In genomic region chr20:59016795-59017492, GRCh38 we compare ENCODE assay signal across 16 cellular contexts. TPM values are rescaled to one million over a fixed set of nuclear protein-coding genes. Genes with fewer than 3 reads are reported as not detected.
DNase-seq lines count a peak whose midpoint lies in the region; ATAC-seq and TF ChIP-seq lines count a peak whose summit lies in the region.
"Had no signal": no experiment of that assay in that cellular context is flagged by ENCODE, and none has a peak within 500 bp of the region (broad histone marks: within the 10 kb centered on the region; RNA-seq: fewer than 3 reads in every experiment).

No MANE protein-coding gene starts in this region.

- no peaks in the 10 kb centered on the region for H4K20me1 ChIP-seq in hepatocyte (ENCODE audit: insufficient read depth, poor library complexity, severe bottlenecking)

- no peak overlapping the region for H3K27ac Mint-ChIP-seq in osteocyte (ENCODE audit: unreplicated experiment)
- H3K27ac Mint-ChIP-seq: H9 had no signal

- H3K27ac ChIP-seq in RWPE1 (peak overlapping the region; percentile 42), hepatocyte (no peak overlapping the region)
- H3K27ac ChIP-seq: A549, esophagus squamous epithelium had no signal

- H3K27me3 Mint-ChIP-seq in osteocyte (ENCODE audit: unreplicated experiment), result no peaks in the 10 kb centered on the region

- H3K4me1 ChIP-seq in hepatocyte (ENCODE audit: insufficient read depth), result peaks cover 4% of the 10 kb centered on the region
- H3K4me1 ChIP-seq: A549 had no signal

- peaks cover 34% of the 10 kb centered on the region for H3K4me1 Mint-ChIP-seq in osteocyte (ENCODE audit: unreplicated experiment)

- no peak overlapping the region for H3K4me3 ChIP-seq in hepatocyte
- H3K4me3 ChIP-seq: A549, esophagus squamous epithelium had no signal

- H2AFZ ChIP-seq in hepatocyte, result no peak overlapping the region

- H3K36me3 Mint-ChIP-seq in osteocyte (ENCODE audit: unreplicated experiment), result no peaks in the 10 kb centered on the region

- POLR2A ChIA-PET in RWPE1 (lab: Yijun Ruan, JAX; ENCODE audit: low non-redundant PET), result no interaction called here

- 63% methylated on average over 4 of the region's 4 CpGs for WGBS in hepatocyte (ENCODE audit: low lambda C conversion rate, missing lambda C conversion rate)

- TF ChIP-seq CTCF in RWPE1 (conservative IDR thresholded peaks at IDR 0.05; ENCODE audit: low read depth) (no peak), osteocyte (IDR thresholded peaks at IDR 0.05) (no peak), hepatocyte (IDR thresholded peaks at IDR 0.05; ENCODE audit: poor library complexity) (no peak)

- CTCF ChIA-PET in RWPE1 (lab: Yijun Ruan, JAX), result no interaction called here

- no peak overlapping the region for H3K4me2 ChIP-seq in hepatocyte
- H3K4me2 ChIP-seq: A549 had no signal

- no peaks in the 10 kb centered on the region for H3K9me3 Mint-ChIP-seq in osteocyte (ENCODE audit: unreplicated experiment)
- H3K9me3 Mint-ChIP-seq: H9, neural crest cell had no signal

- no peak for DNase-seq in activated CD4-positive, CD25-positive, alpha-beta regulatory T cell (lab: John Stamatoyannopoulos, UW)
- peak; percentile 61 for DNase-seq in RWPE1 (ENCODE audit: low spot score)
- peak; percentile 55 for DNase-seq in amniotic epithelial cell (ENCODE audit: low read depth)
- peak; percentile 19 for DNase-seq in osteocyte (ENCODE audit: extremely low spot score, unreplicated experiment)
- no peak for DNase-seq in cerebellum (ENCODE audit: low spot score)
- no peak for DNase-seq in hepatocyte (ENCODE audit: low spot score)
- DNase-seq in SK-N-DZ (ENCODE audit: low spot score), result no peak
- DNase-seq: amniotic stem cell; esophagus squamous epithelium; H9; MV-4-11; NCI-H69; stimulated activated CD4-positive, alpha-beta T cell treated with anti-CD3 and anti-CD28 coated beads, Interleukin-12 subunit alpha, Interleukin-12 subunit beta, amount 100 ng/mL, for 4 hours had no signal

- H3K36me3 ChIP-seq in hepatocyte (replicated peaks; ENCODE audit: insufficient read depth, low read depth), result no peaks in the 10 kb centered on the region

- H3K27me3 ChIP-seq in hepatocyte, result no peaks in the 10 kb centered on the region
- H3K27me3 ChIP-seq: esophagus squamous epithelium had no signal

- ATAC-seq in activated CD4-positive, CD25-positive, alpha-beta regulatory T cell treated with anti-CD3 and anti-CD28 coated beads, Interleukin-2, amount 50 U/mL, for 24 hours, result peak; percentile 45 to 84
- ATAC-seq: A549 had no signal

- H3K79me2 ChIP-seq in hepatocyte, result no peaks in the 10 kb centered on the region

- H3K9me2 ChIP-seq in hepatocyte (replicated peaks; ENCODE audit: insufficient read depth), result no peaks in the 10 kb centered on the region

- H3K9me3 ChIP-seq in hepatocyte (ENCODE audit: low read depth), result no peaks in the 10 kb centered on the region
- H3K9me3 ChIP-seq: A549, esophagus squamous epithelium had no signal

- no peak overlapping the region for H3K4me3 Mint-ChIP-seq in osteocyte (ENCODE audit: unreplicated experiment)
- H3K4me3 Mint-ChIP-seq: H9, neural crest cell had no signal

RNA-seq across cellular contexts. Expression of gene TUBB1, which starts 2.3 kb away (rescaled TPM):
- total RNA-seq in osteocyte (not detected in 2 replicates), cerebellum (1.2 TPM), hepatocyte (0.04 and 0.10 TPM in 2 replicates)
- 0.05 TPM in 1 of 2 replicates, not detected in the other for polyA plus RNA-seq in hepatocyte
- polyA plus RNA-seq in SK-N-DZ (2014; cell fraction: cytosol; rRNA removed), result not detected in 2 replicates
- not detected in 2 replicates for polyA plus RNA-seq in SK-N-DZ (2014; cell fraction: nucleus; rRNA removed)
- total RNA-seq: H9, neural crest cell had no signal

RNA-seq across cellular contexts. Expression of gene CTSZ, which starts 9.9 kb away (rescaled TPM):
- 17.2 and 17.5 TPM in 2 replicates for total RNA-seq in osteocyte
- 14.1 TPM for total RNA-seq in cerebellum
- total RNA-seq in hepatocyte, result 123 and 161 TPM in 2 replicates
- polyA plus RNA-seq in hepatocyte, result 5.0 and 7.1 TPM in 2 replicates
- polyA plus RNA-seq in SK-N-DZ (2014; cell fraction: cytosol; rRNA removed), result not detected in 2 replicates
- polyA plus RNA-seq in SK-N-DZ (2014; cell fraction: nucleus; rRNA removed), result not detected in 2 replicates

RNA-seq across cellular contexts. Expression of gene ATP5F1E, which starts 15.2 kb away (rescaled TPM):
- 66.7 and 68.2 TPM in 2 replicates for total RNA-seq in osteocyte
- 25.3 TPM for total RNA-seq in cerebellum
- total RNA-seq in hepatocyte, result 32.2 and 32.9 TPM in 2 replicates
- polyA plus RNA-seq in hepatocyte, result 217 and 227 TPM in 2 replicates
- polyA plus RNA-seq in SK-N-DZ (2014; cell fraction: cytosol; rRNA removed), result 48.0 and 60.9 TPM in 2 replicates
- 50.1 and 67.2 TPM in 2 replicates for polyA plus RNA-seq in SK-N-DZ (2014; cell fraction: nucleus; rRNA removed)

RNA-seq across cellular contexts. Expression of gene PRELID3B, which starts 25.6 kb away (rescaled TPM):
- total RNA-seq in osteocyte, result 38.8 and 45.1 TPM in 2 replicates
- 51.7 TPM for total RNA-seq in cerebellum
- 70.3 and 75.7 TPM in 2 replicates for total RNA-seq in hepatocyte
- polyA plus RNA-seq in hepatocyte, result 33.0 and 38.2 TPM in 2 replicates
- 154 and 172 TPM in 2 replicates for polyA plus RNA-seq in SK-N-DZ (2014; cell fraction: cytosol; rRNA removed)
- 91.9 and 101 TPM in 2 replicates for polyA plus RNA-seq in SK-N-DZ (2014; cell fraction: nucleus; rRNA removed)

RNA-seq across cellular contexts. Expression of gene NELFCD, which starts 35.9 kb away (rescaled TPM):
- total RNA-seq in osteocyte (60.9 and 64.5 TPM in 2 replicates), cerebellum (52.6 TPM), hepatocyte (41.7 and 48.3 TPM in 2 replicates)
- polyA plus RNA-seq in hepatocyte, result 64.0 and 77.7 TPM in 2 replicates
- 88.1 and 93.3 TPM in 2 replicates for polyA plus RNA-seq in SK-N-DZ (2014; cell fraction: cytosol; rRNA removed)
- 237 and 372 TPM in 2 replicates for polyA plus RNA-seq in SK-N-DZ (2014; cell fraction: nucleus; rRNA removed)

Comparison
In these comparisons a context has a peak if more than half of its experiments do, and no peak if none do; other contexts are left out.
1. DNase-seq: peak in RWPE1 (single experiment), amniotic epithelial cell (single experiment) and osteocyte (single experiment); none in activated CD4-positive, CD25-positive, alpha-beta regulatory T cell (0 of 4), cerebellum (single experiment), hepatocyte (single experiment) and SK-N-DZ (single experiment).